Comparison of ENCODE assay signal across 18 cellular contexts in the genomic region with DNA sequence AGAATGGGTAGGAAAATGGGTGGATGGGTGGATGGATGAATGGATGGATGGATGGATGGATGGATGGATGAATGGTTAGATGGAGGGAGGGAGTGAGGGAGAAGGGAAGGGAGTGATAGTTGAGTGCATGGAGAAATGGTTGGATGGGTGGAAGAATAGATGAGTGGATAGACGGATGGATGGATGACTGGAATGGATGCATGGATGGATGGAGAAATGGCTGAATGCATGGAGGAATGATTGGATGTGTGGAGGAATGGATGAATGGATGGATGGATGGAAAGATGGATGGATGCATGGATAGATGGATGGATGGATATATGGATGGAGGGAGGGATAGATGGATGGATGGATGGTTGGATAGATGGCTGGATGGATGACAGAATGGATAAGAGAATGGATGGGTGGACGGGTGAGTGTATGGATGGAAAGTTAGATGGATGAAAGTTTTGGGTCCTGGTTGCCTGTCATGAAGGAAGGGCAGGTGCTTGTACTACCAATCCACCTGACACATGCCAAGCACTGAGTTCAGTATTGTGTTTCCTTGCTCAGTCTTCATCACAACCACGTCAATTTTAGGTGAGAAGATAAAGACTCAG.
DNase-seq lines count a peak whose midpoint lies in the region; ATAC-seq and TF ChIP-seq lines count a peak whose summit lies in the region.
"Had no signal": no experiment of that assay in that cellular context is flagged by ENCODE, and none has a peak within 500 bp of the region (broad histone marks: within the 10 kb centered on the region; RNA-seq: fewer than 3 reads in every experiment).

No MANE protein-coding gene starts in this region.

- no peak for ATAC-seq in stimulated activated effector memory CD8-positive, alpha-beta T cell treated with anti-CD3 and anti-CD28 coated beads, Interleukin-12 subunit alpha, Interleukin-12 subunit beta, amount 100 ng/mL, for 72 hours
- ATAC-seq: GM23338, HCT116 had no signal

- H3K27me3 ChIP-seq in BLaER1: no peaks in the 10 kb centered on the region
- no peaks in the 10 kb centered on the region for H3K27me3 ChIP-seq in BLaER1 treated with 17β-estradiol and CSF1 and Interleukin-3, amounts not matched to agents 10 nM and 100 nM
- no peaks in the 10 kb centered on the region for H3K27me3 ChIP-seq in neural progenitor cell
- H3K27me3 ChIP-seq: BE2C had no signal

- no peaks in the 10 kb centered on the region for H3F3A ChIP-seq in neural progenitor cell (ENCODE audit: low read depth)

- no peak for TF ChIP-seq CTCF in glutamatergic neuron (IDR thresholded peaks at IDR 0.05; ENCODE audit: partially characterized antibody, unreplicated experiment)
- no peak for TF ChIP-seq CTCF in neural progenitor cell (IDR thresholded peaks at IDR 0.05)

- H3K36me3 Mint-ChIP-seq in glutamatergic neuron (ENCODE audit: unreplicated experiment): no peaks in the 10 kb centered on the region
- no peaks in the 10 kb centered on the region for H3K36me3 Mint-ChIP-seq in neural progenitor cell
- no peaks in the 10 kb centered on the region for H3K36me3 Mint-ChIP-seq in stimulated activated effector memory CD8-positive, alpha-beta T cell treated with anti-CD3 and anti-CD28 coated beads, Interleukin-12 subunit alpha, Interleukin-12 subunit beta, amount 100 ng/mL, for 72 hours
- H3K36me3 Mint-ChIP-seq: CD14-positive monocyte; CD4-positive, alpha-beta memory T cell had no signal

- H3K27ac Mint-ChIP-seq in glutamatergic neuron (ENCODE audit: unreplicated experiment) (no peak overlapping the region), neural progenitor cell (peak overlapping the region; percentile 6)
- no peak overlapping the region for H3K27ac Mint-ChIP-seq in stimulated activated effector memory CD8-positive, alpha-beta T cell treated with anti-CD3 and anti-CD28 coated beads, Interleukin-12 subunit alpha, Interleukin-12 subunit beta, amount 100 ng/mL, for 72 hours
- H3K27ac Mint-ChIP-seq: CD14-positive monocyte; CD4-positive, alpha-beta memory T cell; GM23338 had no signal

- H3K9me3 Mint-ChIP-seq in glutamatergic neuron (ENCODE audit: unreplicated experiment) (peaks cover 2% of the 10 kb centered on the region), neural progenitor cell (peaks cover 4% of the 10 kb centered on the region)
- no peaks in the 10 kb centered on the region for H3K9me3 Mint-ChIP-seq in stimulated activated effector memory CD8-positive, alpha-beta T cell treated with anti-CD3 and anti-CD28 coated beads, Interleukin-12 subunit alpha, Interleukin-12 subunit beta, amount 100 ng/mL, for 72 hours
- H3K9me3 Mint-ChIP-seq: CD14-positive monocyte, GM23338 had no signal

- no peak for DNase-seq in glutamatergic neuron
- DNase-seq in neural progenitor cell (ENCODE audit: low spot score): no peak
- DNase-seq in G401 (ENCODE audit: low spot score): no peak
- no peak for DNase-seq in stimulated activated effector memory CD8-positive, alpha-beta T cell treated with anti-CD3 and anti-CD28 coated beads, Interleukin-12 subunit alpha, Interleukin-12 subunit beta, amount 100 ng/mL, for 72 hours (ENCODE audit: low spot score in 2 of 2)
- no peak for DNase-seq in T-helper 2 cell
- DNase-seq: ACHN; BE2C; CD4-positive, alpha-beta memory T cell; DMS153; DMS79; GF-D8; H7 had no signal

- H3K27me3 Mint-ChIP-seq in glutamatergic neuron (ENCODE audit: unreplicated experiment): peaks cover 10% of the 10 kb centered on the region
- peaks cover 11% of the 10 kb centered on the region for H3K27me3 Mint-ChIP-seq in neural progenitor cell (ENCODE audit: insufficient read depth, low read depth)

- H3K4me3 ChIP-seq in BLaER1 (no peak overlapping the region), neural progenitor cell (no peak overlapping the region)
- H3K4me3 ChIP-seq in BLaER1 treated with 17β-estradiol and CSF1 and Interleukin-3, amounts not matched to agents 10 nM and 100 nM: no peak overlapping the region
- H3K4me3 ChIP-seq: GM23338 had no signal

- H2AFZ ChIP-seq in neural progenitor cell (replicated peaks): no peak overlapping the region
- H2AFZ ChIP-seq: GM23338 had no signal

- H3K4me2 ChIP-seq in BLaER1 (peak overlapping the region; percentile 69), neural progenitor cell (no peak overlapping the region)
- H3K4me2 ChIP-seq in BLaER1 treated with 17β-estradiol and CSF1 and Interleukin-3, amounts not matched to agents 10 nM and 100 nM: peak overlapping the region in 7 of 11 experiments; percentile 18 to 70 (median 57); a peak in 10 of 22 replicates
- H3K4me2 ChIP-seq: GM23338, KMS-11 had no signal

- H3K4me1 ChIP-seq in BLaER1 (peaks cover 76% of the 10 kb centered on the region), neural progenitor cell (peaks cover 9% of the 10 kb centered on the region)
- peaks cover 0 to 80% (median 54%) of the 10 kb centered on the region in 10 experiments; a peak in 15 of 20 replicates for H3K4me1 ChIP-seq in BLaER1 treated with 17β-estradiol and CSF1 and Interleukin-3, amounts not matched to agents 10 nM and 100 nM
- H3K4me1 ChIP-seq: BE2C had no signal

- in situ Hi-C loops in G401 (cut with HindIII; ENCODE audit: low sequenced_read_pairs): no loop called here

- no peaks in the 10 kb centered on the region for H3K79me2 ChIP-seq in neural progenitor cell (ENCODE audit: low read depth)

- no peak overlapping the region for H3K27ac ChIP-seq in BLaER1
- no peak overlapping the region for H3K27ac ChIP-seq in BLaER1 treated with 17β-estradiol and CSF1 and Interleukin-3, amounts not matched to agents 10 nM and 100 nM
- no peak overlapping the region for H3K27ac ChIP-seq in neural progenitor cell
- H3K27ac ChIP-seq: KMS-11 had no signal

- no peaks in the 10 kb centered on the region for H3K36me3 ChIP-seq in BLaER1
- no peaks in the 10 kb centered on the region for H3K36me3 ChIP-seq in BLaER1 treated with 17β-estradiol and CSF1 and Interleukin-3, amounts not matched to agents 10 nM and 100 nM
- H3K36me3 ChIP-seq in neural progenitor cell: no peaks in the 10 kb centered on the region
- H3K36me3 ChIP-seq: BE2C had no signal

- H4K20me1 ChIP-seq in BLaER1 (no peaks in the 10 kb centered on the region), neural progenitor cell (ENCODE audit: low read depth) (no peaks in the 10 kb centered on the region)
- no peaks in the 10 kb centered on the region for H4K20me1 ChIP-seq in BLaER1 treated with 17β-estradiol and CSF1 and Interleukin-3, amounts not matched to agents 10 nM and 100 nM

- H3K4me1 Mint-ChIP-seq in glutamatergic neuron (ENCODE audit: low read depth, unreplicated experiment) (peaks cover 5% of the 10 kb centered on the region), neural progenitor cell (peaks cover 33% of the 10 kb centered on the region)
- no peaks in the 10 kb centered on the region for H3K4me1 Mint-ChIP-seq in stimulated activated effector memory CD8-positive, alpha-beta T cell treated with anti-CD3 and anti-CD28 coated beads, Interleukin-12 subunit alpha, Interleukin-12 subunit beta, amount 100 ng/mL, for 72 hours
- H3K4me1 Mint-ChIP-seq: CD14-positive monocyte had no signal

- H3K4me3 Mint-ChIP-seq in glutamatergic neuron (ENCODE audit: unreplicated experiment) (peak overlapping the region; percentile 7), neural progenitor cell (peak overlapping the region; percentile 2)
- no peak overlapping the region for H3K4me3 Mint-ChIP-seq in stimulated activated effector memory CD8-positive, alpha-beta T cell treated with anti-CD3 and anti-CD28 coated beads, Interleukin-12 subunit alpha, Interleukin-12 subunit beta, amount 100 ng/mL, for 72 hours
- H3K4me3 Mint-ChIP-seq: CD4-positive, alpha-beta memory T cell; GM23338 had no signal

- no peak overlapping the region for H3K9ac ChIP-seq in BLaER1
- H3K9ac ChIP-seq in BLaER1 treated with 17β-estradiol and CSF1 and Interleukin-3, amounts not matched to agents 10 nM and 100 nM: no peak overlapping the region
- no peak overlapping the region for H3K9ac ChIP-seq in neural progenitor cell
- H3K9ac ChIP-seq: KMS-11 had no signal

- no peaks in the 10 kb centered on the region for H3K9me3 ChIP-seq in BLaER1
- H3K9me3 ChIP-seq in BLaER1 treated with 17β-estradiol and CSF1 and Interleukin-3, amounts not matched to agents 10 nM and 100 nM (replicated peaks in 1 of 11): no peaks in the 10 kb centered on the region
- no peaks in the 10 kb centered on the region for H3K9me3 ChIP-seq in neural progenitor cell (ENCODE audit: low read depth)
- H3K9me3 ChIP-seq: BE2C had no signal
